In genomic region chr1:222852326-222852725, GRCh38 we compare ENCODE assay signal across 25 cellular contexts. TPM values are rescaled to one million over a fixed set of nuclear protein-coding genes. Genes with fewer than 3 reads are reported as not detected.
DNase-seq lines count a peak whose midpoint lies in the region; ATAC-seq and TF ChIP-seq lines count a peak whose summit lies in the region.
"Had no signal": no experiment of that assay in that cellular context is flagged by ENCODE, and none has a peak within 500 bp of the region (broad histone marks: within the 10 kb centered on the region; RNA-seq: fewer than 3 reads in every experiment).

No MANE protein-coding gene starts in this region.

- no peak overlapping the region for H3K4me3 ChIP-seq in PC-3 (ENCODE audit: low read length)
- H3K4me3 ChIP-seq in epithelial cell of esophagus (ENCODE audit: low read length), result no peak overlapping the region
- H3K4me3 ChIP-seq in ovary, result no peak overlapping the region
- H3K4me3 ChIP-seq in Peyer's patch, result no peak overlapping the region
- H3K4me3 ChIP-seq: left lung, right lobe of liver had no signal

- no peak overlapping the region for H3K9ac ChIP-seq in PC-3 (ENCODE audit: low read length)

- H2AFZ ChIP-seq in PC-3 (ENCODE audit: low read length), result no peak overlapping the region

- no peaks in the 10 kb centered on the region for H3K27me3 ChIP-seq in PC-3 (ENCODE audit: low read length)
- H3K27me3 ChIP-seq in ovary, result no peaks in the 10 kb centered on the region
- no peaks in the 10 kb centered on the region for H3K27me3 ChIP-seq in Peyer's patch
- H3K27me3 ChIP-seq: BE2C, left lung, right lobe of liver had no signal

- H3K9me2 ChIP-seq in PC-3 (replicated peaks; ENCODE audit: low read length), result no peaks in the 10 kb centered on the region

- no TSS peak for BruUV-seq in PC-3 (replicated peaks; lab: Mats Ljungman, UMichigan)

- TF ChIP-seq CTCF in PC-3 (conservative IDR thresholded peaks at IDR 0.05; ENCODE audit: low read depth, low read length) (no peak), epithelial cell of esophagus (IDR thresholded peaks at IDR 0.05; ENCODE audit: insufficient read depth, low read depth, low read length, missing control alignments) (no peak), omental fat pad (IDR thresholded peaks at IDR 0.05) (no peak), ovary (IDR thresholded peaks at IDR 0.05) (no peak), Peyer's patch (IDR thresholded peaks at IDR 0.05) (no peak)

- H3K79me2 ChIP-seq in PC-3 (ENCODE audit: low read length), result no peaks in the 10 kb centered on the region

- no peaks in the 10 kb centered on the region for H4K20me1 ChIP-seq in PC-3 (ENCODE audit: low read length)

- intact Hi-C loops in PC-3 (cut with micrococcal nuclease) (no loop called here), ovary (cut with DNase I) (no loop called here)

- no peak overlapping the region for H3K27ac ChIP-seq in PC-3 (ENCODE audit: low read length)
- no peak overlapping the region for H3K27ac ChIP-seq in ovary
- H3K27ac ChIP-seq in Peyer's patch, result no peak overlapping the region
- H3K27ac ChIP-seq: left lung, right lobe of liver had no signal

- WGBS in ovary, 3 donors, result 38 to 45% (median 43%) methylated on average over 3 of the region's 3 CpGs

- DNase-seq in ELR (ENCODE audit: low read depth), result peak; percentile 31
- DNase-seq in PC-3, result peak; percentile 17
- peak; percentile 8 for DNase-seq in epithelial cell of esophagus (ENCODE audit: low read depth)
- no peak for DNase-seq in omental fat pad (ENCODE audit: low spot score)
- DNase-seq in ovary, result no peak
- DNase-seq in NCI-H1092 (lab: John Stamatoyannopoulos, UW), result no peak
- no peak for DNase-seq in Peyer's patch
- DNase-seq: ACHN; activated CD4-positive, alpha-beta memory T cell treated with anti-CD3 and anti-CD28 coated beads, Interleukin-2, amount 10 ng/mL, durations not matched to agents 7 days and 5 days; activated CD4-positive, alpha-beta T cell treated with anti-CD3 and anti-CD28 coated beads for 1 hour; activated CD8-positive, alpha-beta memory T cell treated with anti-CD3 and anti-CD28 coated beads, Interleukin-2, amount 50 U/mL, for 4 hours; activated naive CD4-positive, alpha-beta T cell; activated naive CD8-positive, alpha-beta T cell treated with anti-CD3 and anti-CD28 coated beads, Interleukin-2, amount 50 U/mL, for 24 hours; BE2C; CD8-positive, alpha-beta T cell; H9; mesenchymal stem cell; NCI-H1930; NCI-H524 treated with DMSO at 0.1 percent for 48 hours; OCI-M1; right lobe of liver; stimulated activated CD8-positive, alpha-beta memory T cell treated with anti-CD3 and anti-CD28 coated beads, Interleukin-4, amount 100 ng/mL, for 48 hours; T-helper 2 cell had no signal

- H3K36me3 ChIP-seq in PC-3 (ENCODE audit: low read depth, low read length) (no peaks in the 10 kb centered on the region), ovary (no peaks in the 10 kb centered on the region), Peyer's patch (no peaks in the 10 kb centered on the region)
- H3K36me3 ChIP-seq: BE2C, left lung, right lobe of liver had no signal

- CTCF ChIA-PET in PC-3 (lab: Charles Lee), result no interaction called here

- TF ChIP-seq POLR2A in ovary (IDR thresholded peaks at IDR 0.05) (no peak), Peyer's patch (IDR thresholded peaks at IDR 0.05) (no peak)

- no peak for TF ChIP-seq EP300 in ovary (IDR thresholded peaks at IDR 0.05)

- H3K4me1 ChIP-seq in PC-3 (ENCODE audit: insufficient read depth, low read length) (no peaks in the 10 kb centered on the region), ovary (ENCODE audit: insufficient read depth) (no peaks in the 10 kb centered on the region), Peyer's patch (no peaks in the 10 kb centered on the region)
- H3K4me1 ChIP-seq: BE2C, left lung, right lobe of liver had no signal

- H3K9me3 ChIP-seq in PC-3 (ENCODE audit: low read length) (no peaks in the 10 kb centered on the region), ovary (no peaks in the 10 kb centered on the region), Peyer's patch (no peaks in the 10 kb centered on the region)
- H3K9me3 ChIP-seq: BE2C, left lung, right lobe of liver had no signal

- no peaks in the 10 kb centered on the region for H3F3A ChIP-seq in PC-3 (ENCODE audit: low read length, unreplicated experiment)

- no peak for ATAC-seq in PC-3
- peak; percentile 44 for ATAC-seq in omental fat pad (ENCODE audit: low FRiP score)
- ATAC-seq: activated naive CD8-positive, alpha-beta T cell treated with anti-CD3 and anti-CD28 coated beads, Interleukin-2, amount 50 U/mL, for 24 hours; CD8-positive, alpha-beta T cell; left lung; right lobe of liver; Right ventricle myocardium inferior had no signal

- POLR2A ChIA-PET in PC-3 (lab: Charles Lee; ENCODE audit: unreplicated experiment), result no interaction called here

- no peak overlapping the region for H3K4me2 ChIP-seq in PC-3 (ENCODE audit: low read length)

RNA-seq across cellular contexts. Expression of gene DISP1, which starts 37.5 kb away (rescaled TPM):
- total RNA-seq in PC-3 (2014; rRNA removed), result 0.63 and 1.3 TPM in 2 replicates
- 10 to 100 TPM; 10.1 to 59.9 (median 18.4) TPM for total RNA-seq in omental fat pad
- total RNA-seq in ovary, result 10 to 100 TPM in 2 of 7 donors, 1 to 10 TPM in 5; 5.4 to 11.0 (median 6.7) TPM
- polyA plus RNA-seq in ovary, result 10 to 100 TPM in 1 of 2 donors, 1 to 10 TPM in 1; 3.7 to 12.5 TPM
- total RNA-seq in Peyer's patch, result 10 to 100 TPM in 2 of 4 donors, 1 to 10 TPM in 2; 4.1 to 22.8 (median 10.1) TPM

Comparison
In these comparisons a context has a peak if more than half of its experiments do, and no peak if none do; other contexts are left out.
1. DNase-seq: peak in ELR (single experiment), PC-3 (single experiment) and epithelial cell of esophagus (single experiment); none in omental fat pad (single experiment), ovary (0 of 5), NCI-H1092 (single experiment) and Peyer's patch (0 of 3).